ENCODE assay signal across 1 cellular context in genomic region chr15:80989518-80990478, GRCh38.
A peak's percentile ranks its signal among the peaks of the same experiment; 100 is the strongest.
TF ChIP-seq lines count a peak whose summit lies in the region.

Gene MESD, minus strand, starts transcription at chr15:80989819. Its CDS starts 28 bp downstream, at chr15:80989791.

TF ChIP-seq in K562, 482 proteins besides CTCF, POLR2A, EP300 and RAD21 (continued from another document and continues in another):
- peak; percentile 71; the same call in 1 of the 2 replicates for TF ChIP-seq ZNF407 (IDR thresholded peaks at IDR 0.05; ENCODE audit: low read depth)
- TF ChIP-seq HDAC1 (IDR thresholded peaks at IDR 0.05): peak in 1 of 2 experiments; percentile 83; a peak in 2 of 4 replicates
- no peak for TF ChIP-seq THRA (IDR thresholded peaks at IDR 0.05)
- TF ChIP-seq SRSF9 (IDR thresholded peaks at IDR 0.05; ENCODE audit: borderline replicate concordance, low read depth, low read length): no peak
- TF ChIP-seq ZNF263 (CRISPR knock-in tag; IDR thresholded peaks at IDR 0.05; ENCODE audit: borderline replicate concordance): no peak
- TF ChIP-seq STAT5B (CRISPR knock-in tag; IDR thresholded peaks at IDR 0.05): no peak
- no peak for TF ChIP-seq KLF16 (IDR thresholded peaks at IDR 0.05)
- TF ChIP-seq CREB5 (CRISPR knock-in tag; IDR thresholded peaks at IDR 0.05): no peak
- no peak for TF ChIP-seq ZHX1 (conservative IDR thresholded peaks at IDR 0.05; ENCODE audit: low read length)
- no peak for TF ChIP-seq MTA1 (IDR thresholded peaks at IDR 0.05; ENCODE audit: borderline replicate concordance)
- TF ChIP-seq ZNF507 (tag; conservative IDR thresholded peaks at IDR 0.05): no peak
- peak; percentile 81 for TF ChIP-seq EP400 (IDR thresholded peaks at IDR 0.05)
- TF ChIP-seq XRCC3 (IDR thresholded peaks at IDR 0.05): no peak
- TF ChIP-seq ZNF197 (CRISPR knock-in tag; IDR thresholded peaks at IDR 0.05; ENCODE audit: low read depth): no peak
- no peak for TF ChIP-seq ZBTB5 (IDR thresholded peaks at IDR 0.05)
- no peak for TF ChIP-seq SRSF7 (optimal IDR thresholded peaks at IDR 0.05; ENCODE audit: low read depth, low read length)
- no peak for TF ChIP-seq DACH1 (IDR thresholded peaks at IDR 0.05; ENCODE audit: partially characterized antibody)
- no peak for TF ChIP-seq TGIF2 (CRISPR knock-in tag; IDR thresholded peaks at IDR 0.05)
- no peak for TF ChIP-seq USF2 (CRISPR knock-in tag; IDR thresholded peaks at IDR 0.05)
- no peak for TF ChIP-seq ZNF668 (CRISPR knock-in tag; IDR thresholded peaks at IDR 0.05)
- TF ChIP-seq GATAD2A (IDR thresholded peaks at IDR 0.05): no peak
- no peak for TF ChIP-seq POU5F1 (IDR thresholded peaks at IDR 0.05; ENCODE audit: borderline replicate concordance, low read depth, low read length, partially characterized antibody)
- no peak for TF ChIP-seq BCOR (IDR thresholded peaks at IDR 0.05)
- no peak for TF ChIP-seq RNF219 (CRISPR knock-in tag; IDR thresholded peaks at IDR 0.05)
- TF ChIP-seq TCF7L2 (IDR thresholded peaks at IDR 0.05; ENCODE audit: low read depth, low read length): no peak
- TF ChIP-seq CREB3L1 (IDR thresholded peaks at IDR 0.05; ENCODE audit: borderline replicate concordance, low read depth): no peak
- TF ChIP-seq FOXK1 (CRISPR knock-in tag; IDR thresholded peaks at IDR 0.05; ENCODE audit: borderline replicate concordance): no peak
- TF ChIP-seq HMBOX1 (IDR thresholded peaks at IDR 0.05): no peak
- no peak for TF ChIP-seq STAT6 (CRISPR knock-in tag; IDR thresholded peaks at IDR 0.05)
- TF ChIP-seq CBX1 (IDR thresholded peaks at IDR 0.05; ENCODE audit: low read depth): no peak
- no peak for TF ChIP-seq SREBF2 (CRISPR knock-in tag; IDR thresholded peaks at IDR 0.05)
- TF ChIP-seq ZNF316 (IDR thresholded peaks at IDR 0.05): peak; percentile 38
- TF ChIP-seq MCM2 (IDR thresholded peaks at IDR 0.05; ENCODE audit: low read depth): no peak
- no peak for TF ChIP-seq CHD1 (IDR thresholded peaks at IDR 0.05; ENCODE audit: low read length)
